Comparison of ENCODE assay signal across 15 cellular contexts in the genomic region with DNA sequence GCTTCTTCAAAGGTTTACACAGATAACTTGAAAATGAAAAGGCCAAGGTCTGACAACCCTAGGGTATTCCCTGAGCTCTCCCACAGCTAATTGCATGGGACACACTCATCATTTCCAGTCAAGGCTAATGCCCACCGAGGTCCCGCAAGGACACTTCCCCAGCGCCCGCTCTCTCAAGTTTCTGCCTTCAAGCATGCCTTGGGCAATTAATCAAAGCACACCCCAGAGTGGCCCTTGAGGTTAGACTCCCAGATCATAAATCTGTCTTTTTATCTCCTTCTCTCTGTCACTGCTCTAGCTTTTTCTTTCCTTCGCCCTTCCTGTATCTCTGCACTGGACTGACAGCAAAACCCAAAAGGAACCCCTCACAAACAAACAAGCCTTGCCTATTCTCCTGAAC. TPM values are rescaled to one million over a fixed set of nuclear protein-coding genes. Genes with fewer than 3 reads are reported as not detected.
DNase-seq lines count a peak whose midpoint lies in the region; ATAC-seq and TF ChIP-seq lines count a peak whose summit lies in the region.
"Had no signal": no experiment of that assay in that cellular context is flagged by ENCODE, and none has a peak within 500 bp of the region (broad histone marks: within the 10 kb centered on the region; RNA-seq: fewer than 3 reads in every experiment).

No MANE protein-coding gene starts in this region.

- H3K4me1 Mint-ChIP-seq in activated T-cell treated with anti-CD3 and anti-CD28 coated beads, Interleukin-2, amount 50 U/mL, for 72 hours (ENCODE audit: low read depth) = no peaks in the 10 kb centered on the region
- H3K4me1 Mint-ChIP-seq: B cell; CD4-positive, CD25-positive, alpha-beta regulatory T cell; CD8-positive, alpha-beta memory T cell had no signal

- peaks cover 34% of the 10 kb centered on the region for H3K36me3 ChIP-seq in osteoblast (ENCODE audit: insufficient read depth, low read length)
- H3K36me3 ChIP-seq in H7 (replicated peaks; ENCODE audit: control insufficient read depth, insufficient read depth, low read length) = peaks cover 25% of the 10 kb centered on the region

- TF ChIP-seq CTCF in osteoblast (IDR thresholded peaks at IDR 0.05; ENCODE audit: extremely low read depth, low read depth, low read length) = no peak

- peaks cover 3 to 10% of the 10 kb centered on the region in 2 donors for H3K36me3 Mint-ChIP-seq in activated T-cell treated with anti-CD3 and anti-CD28 coated beads, Interleukin-2, amount 50 U/mL, for 72 hours (ENCODE audit: insufficient read depth in 2 of 2)

- H3K27me3 Mint-ChIP-seq in activated T-cell treated with anti-CD3 and anti-CD28 coated beads, Interleukin-2, amount 50 U/mL, for 72 hours (ENCODE audit: low read depth) = no peaks in the 10 kb centered on the region
- H3K27me3 Mint-ChIP-seq: B cell; CD4-positive, CD25-positive, alpha-beta regulatory T cell; CD8-positive, alpha-beta memory T cell had no signal

- H3K4me3 Mint-ChIP-seq in activated T-cell treated with anti-CD3 and anti-CD28 coated beads, Interleukin-2, amount 50 U/mL, for 72 hours = no peak overlapping the region
- H3K4me3 Mint-ChIP-seq: B cell; CD4-positive, CD25-positive, alpha-beta regulatory T cell had no signal

- no peak overlapping the region for H2AFZ ChIP-seq in osteoblast (ENCODE audit: low read length)
- H2AFZ ChIP-seq: GM23248 had no signal

- no peak overlapping the region for H3K4me3 ChIP-seq in osteoblast (ENCODE audit: insufficient read depth, low read length)
- no peak overlapping the region for H3K4me3 ChIP-seq in H7 (ENCODE audit: insufficient read depth, low read depth, low read length)
- H3K4me3 ChIP-seq: GM23248 had no signal

- H3K9me3 ChIP-seq in osteoblast (ENCODE audit: low read depth, low read length) = no peaks in the 10 kb centered on the region
- H3K9me3 ChIP-seq: Caco-2 had no signal

- no peak for ATAC-seq in activated T-cell treated with anti-CD3 and anti-CD28 coated beads, Interleukin-2, amount 50 U/mL, for 72 hours (replicated peaks in 1 of 2)

- H3K4me1 ChIP-seq in osteoblast (ENCODE audit: insufficient read depth, low read length) = no peaks in the 10 kb centered on the region
- H3K4me1 ChIP-seq: Caco-2 had no signal

- H3K27ac Mint-ChIP-seq in activated T-cell treated with anti-CD3 and anti-CD28 coated beads, Interleukin-2, amount 50 U/mL, for 72 hours = peak overlapping the region; percentile 69
- H3K27ac Mint-ChIP-seq: B cell had no signal

- no peak for DNase-seq in activated T-cell treated with anti-CD3 and anti-CD28 coated beads, Interleukin-2, amount 50 U/mL, for 72 hours
- no peak for DNase-seq in activated T-cell treated with anti-CD3 and anti-CD28 coated beads, Interleukin-2, amount 50 U/mL, for 1 hour
- peak; percentile 1 for DNase-seq in GM03348 (ENCODE audit: low spot score)
- DNase-seq in left kidney (ENCODE audit: low read depth, low spot score) = peak; percentile 94
- DNase-seq in osteoblast (ENCODE audit: insufficient read length, low spot score, missing footprints) = peak; percentile 60
- no peak for DNase-seq in H7
- no peak for DNase-seq in activated naive CD4-positive, alpha-beta T cell treated with Interleukin-2 at 50 U/mL for 16 hours
- DNase-seq: C1 segment of cervical spinal cord; Caco-2; CD4-positive, CD25-positive, alpha-beta regulatory T cell; CD8-positive, alpha-beta memory T cell; GM23248; HCEC 1CT had no signal

- no peaks in the 10 kb centered on the region for H4K20me1 ChIP-seq in osteoblast (ENCODE audit: insufficient read depth, low read length)

- H3K4me2 ChIP-seq in osteoblast (ENCODE audit: insufficient read depth, low read length) = no peak overlapping the region

- H3K27me3 ChIP-seq in osteoblast (ENCODE audit: insufficient read depth, low read length) = no peaks in the 10 kb centered on the region
- no peaks in the 10 kb centered on the region for H3K27me3 ChIP-seq in H7 (ENCODE audit: control insufficient read depth, insufficient read depth, low read length)

- no peaks in the 10 kb centered on the region for H3K9me3 Mint-ChIP-seq in activated T-cell treated with anti-CD3 and anti-CD28 coated beads, Interleukin-2, amount 50 U/mL, for 72 hours
- H3K9me3 Mint-ChIP-seq: CD4-positive, CD25-positive, alpha-beta regulatory T cell; CD8-positive, alpha-beta memory T cell had no signal

- H3K79me2 ChIP-seq in osteoblast (ENCODE audit: insufficient read depth, low read length) = no peaks in the 10 kb centered on the region

- no peak overlapping the region for H3K27ac ChIP-seq in osteoblast (ENCODE audit: low read depth, low read length)
- H3K27ac ChIP-seq: GM23248, HL-60 had no signal

RNA-seq across cellular contexts. Expression of gene EXOSC10, which starts 7.9 kb away (rescaled TPM):
- 10 to 100 TPM; 70.2 to 84.6 TPM for total RNA-seq in activated T-cell treated with anti-CD3 and anti-CD28 coated beads, Interleukin-2, amount 50 U/mL, for 72 hours
- total RNA-seq in osteoblast = 43.4 and 49.5 TPM in 2 replicates
- 124 and 141 TPM in 2 replicates for total RNA-seq in H7 (2014; rRNA removed; shearing (Covaris generic))

RNA-seq across cellular contexts. Expression of gene SRM, which starts 47.7 kb away (rescaled TPM):
- total RNA-seq in activated T-cell treated with anti-CD3 and anti-CD28 coated beads, Interleukin-2, amount 50 U/mL, for 72 hours = 10 to 100 TPM; 58.8 to 77.5 TPM
- total RNA-seq in osteoblast = 21.0 and 24.2 TPM in 2 replicates
- total RNA-seq in H7 (2014; rRNA removed; shearing (Covaris generic)) = 110 and 111 TPM in 2 replicates

Comparison
In these comparisons a context has a peak if more than half of its experiments do, and no peak if none do; other contexts are left out.
1. DNase-seq: peak in GM03348 (single experiment), left kidney (single experiment) and osteoblast (single experiment); none in activated T-cell treated with anti-CD3 and anti-CD28 coated beads, Interleukin-2, amount 50 U/mL, for 72 hours (0 of 2), activated T-cell treated with anti-CD3 and anti-CD28 coated beads, Interleukin-2, amount 50 U/mL, for 1 hour (single experiment), H7 (single experiment) and activated naive CD4-positive, alpha-beta T cell treated with Interleukin-2 at 50 U/mL for 16 hours (single experiment).